In the genomic region with DNA sequence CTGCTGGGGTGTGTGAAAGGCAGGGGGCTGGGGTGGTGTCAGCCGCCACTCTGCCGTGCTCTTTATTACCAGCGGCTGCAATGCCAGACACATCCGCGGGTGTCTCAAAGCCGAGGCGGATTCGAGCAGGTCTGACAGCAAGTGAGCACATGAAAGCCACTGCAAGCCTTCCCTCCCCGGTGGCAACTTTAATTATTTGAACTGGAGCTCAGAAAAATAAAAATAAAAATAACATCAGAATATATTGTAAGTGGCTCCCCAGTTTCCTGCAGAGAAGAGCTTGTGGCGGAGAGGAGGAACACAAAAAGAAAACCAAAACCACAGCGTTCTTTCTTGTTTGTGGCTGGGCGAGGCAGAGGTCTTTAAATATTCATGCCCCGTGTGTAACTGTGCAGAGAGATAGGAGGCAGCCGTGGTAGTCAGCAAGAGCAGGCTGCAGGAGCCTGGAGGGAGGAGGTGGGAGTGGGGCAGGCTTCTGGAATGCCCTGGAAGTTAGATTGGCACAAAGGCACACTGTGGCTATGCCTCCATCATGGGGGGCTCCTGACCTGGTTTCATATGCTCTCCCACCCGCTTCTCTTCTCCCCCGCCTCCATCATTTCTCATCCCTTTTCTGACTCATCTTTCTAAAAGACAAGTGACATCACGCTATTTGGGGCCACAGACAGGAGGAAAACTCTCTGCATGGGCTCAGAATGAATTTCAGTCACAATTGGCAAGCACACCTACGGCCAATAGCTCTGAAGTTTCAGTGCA, we compare ENCODE assay signal across 8 cellular contexts.
DNase-seq lines count a peak whose midpoint lies in the region; ATAC-seq and TF ChIP-seq lines count a peak whose summit lies in the region.

No MANE protein-coding gene starts in this region.

- H3K4me3 ChIP-seq in A673 (ENCODE audit: low read depth, low read length, poor library complexity, severe bottlenecking): peak overlapping the region; percentile 35
- peak overlapping the region; percentile 16 for H3K4me3 ChIP-seq in astrocyte of the cerebellum (ENCODE audit: low read depth, low read length)
- H3K4me3 ChIP-seq in neural cell (ENCODE audit: low read length): peak overlapping the region; percentile 42
- H3K4me3 ChIP-seq in thoracic aorta: peak overlapping the region; percentile 47

- peak overlapping the region; percentile 57 for H3K4me3 Mint-ChIP-seq in T-helper 1 cell treated with Interleukin-12 subunit alpha and Interleukin-12 subunit beta and Interleukin-4 antibody, amounts not matched to agents 30 μg/mL and 1 μg/mL, for 36 hours

- H3K27me3 ChIP-seq in A673 (replicated peaks; ENCODE audit: insufficient read depth, low read depth, low read length, poor library complexity) (no peaks in the 10 kb centered on the region), neural cell (ENCODE audit: insufficient read depth, low read depth, low read length) (no peaks in the 10 kb centered on the region), thoracic aorta (replicated peaks; ENCODE audit: insufficient read depth) (no peaks in the 10 kb centered on the region)

- H3K4me2 ChIP-seq in neural cell (ENCODE audit: low read length): peak overlapping the region; percentile 59

- no peaks in the 10 kb centered on the region for H3K9me3 ChIP-seq in A673 (ENCODE audit: low read depth, low read length, poor library complexity, severe bottlenecking)
- H3K9me3 ChIP-seq in neural cell (ENCODE audit: low read length): no peaks in the 10 kb centered on the region
- no peaks in the 10 kb centered on the region for H3K9me3 ChIP-seq in thoracic aorta

- ATAC-seq in GM19023 (IDR thresholded peaks at IDR 0.05; ENCODE audit: unreplicated experiment): peak; percentile 72
- peak; percentile 58 for ATAC-seq in HG03139 (IDR thresholded peaks at IDR 0.05; ENCODE audit: unreplicated experiment)
- ATAC-seq in thoracic aorta (ENCODE audit: insufficient number of reproducible peaks, low FRiP score, low read depth): no peak

- H3K36me3 ChIP-seq in A673 (ENCODE audit: insufficient read depth, low read length, poor library complexity, severe bottlenecking): no peaks in the 10 kb centered on the region
- H3K36me3 ChIP-seq in neural cell (ENCODE audit: insufficient read depth, low read length): no peaks in the 10 kb centered on the region
- no peaks in the 10 kb centered on the region for H3K36me3 ChIP-seq in thoracic aorta

- H3F3A ChIP-seq in neural cell (ENCODE audit: insufficient read depth, low read length, poor library complexity, severe bottlenecking): peaks cover 10% of the 10 kb centered on the region

- DNase-seq in A673 (ENCODE audit: low spot score): peak; percentile 86
- DNase-seq in astrocyte of the cerebellum (ENCODE audit: low read depth): peak; percentile 32
- DNase-seq in thoracic aorta (ENCODE audit: low spot score): no peak
- no peak for DNase-seq in A172 (ENCODE audit: low spot score)

- H3K9me2 ChIP-seq in neural cell (ENCODE audit: insufficient read depth, low read length): no peaks in the 10 kb centered on the region

- peak; percentile 64 for TF ChIP-seq RAD21 in neural cell (conservative IDR thresholded peaks at IDR 0.05)

- peak; percentile 47 for TF ChIP-seq CTCF in A673 (conservative IDR thresholded peaks at IDR 0.05; ENCODE audit: low read depth, low read length)
- peak; percentile 40 for TF ChIP-seq CTCF in astrocyte of the cerebellum (IDR thresholded peaks at IDR 0.05; ENCODE audit: low read depth, low read length, missing control alignments)
- TF ChIP-seq CTCF in neural cell (IDR thresholded peaks at IDR 0.05; ENCODE audit: poor library complexity, severe bottlenecking): peak; percentile 63
- TF ChIP-seq CTCF in thoracic aorta (IDR thresholded peaks at IDR 0.05): no peak

- H3K4me1 ChIP-seq in A673 (ENCODE audit: insufficient read depth, low read length, poor library complexity, severe bottlenecking) (peaks cover 29% of the 10 kb centered on the region), thoracic aorta (ENCODE audit: control insufficient read depth in 1 of 2, low read depth in 2 of 2) (no peaks in the 10 kb centered on the region)

- POLR2A ChIA-PET in A673 (lab: Charles Lee; ENCODE audit: low non-redundant PET): interaction anchor here (0.7 kb wide), 1 partner anchor 86 kb away, joined by 3 read pairs; no protein-coding TSS in a partner anchor

- BruUV-seq in A673 (replicated peaks; lab: Mats Ljungman, UMichigan): no TSS peak

- H3K36me3 Mint-ChIP-seq in T-helper 1 cell treated with Interleukin-12 subunit alpha and Interleukin-12 subunit beta and Interleukin-4 antibody, amounts not matched to agents 30 μg/mL and 1 μg/mL, for 36 hours (ENCODE audit: low read depth): no peaks in the 10 kb centered on the region

- H3K4me1 Mint-ChIP-seq in T-helper 1 cell treated with Interleukin-12 subunit alpha and Interleukin-12 subunit beta and Interleukin-4 antibody, amounts not matched to agents 30 μg/mL and 1 μg/mL, for 36 hours (ENCODE audit: low read depth): peaks cover 50% of the 10 kb centered on the region

- no peaks in the 10 kb centered on the region for H3K9me3 Mint-ChIP-seq in T-helper 1 cell treated with Interleukin-12 subunit alpha and Interleukin-12 subunit beta and Interleukin-4 antibody, amounts not matched to agents 30 μg/mL and 1 μg/mL, for 36 hours

- H3K79me2 ChIP-seq in neural cell (replicated peaks; ENCODE audit: insufficient read depth, low read length): no peaks in the 10 kb centered on the region

- peak overlapping the region; percentile 56 for H3K9ac ChIP-seq in neural cell (ENCODE audit: low read length)

- intact Hi-C loops in A673 (cut with micrococcal nuclease; ENCODE audit: unreplicated experiment): no loop called here

- H3K27ac ChIP-seq in A673 (ENCODE audit: low read depth, low read length, poor library complexity, severe bottlenecking) (peak overlapping the region; percentile 29), neural cell (ENCODE audit: low read length) (peak overlapping the region; percentile 85), thoracic aorta (no peak overlapping the region)

- peak; percentile 68 for TF ChIP-seq EP300 in neural cell (conservative IDR thresholded peaks at IDR 0.05; ENCODE audit: poor library complexity, severe bottlenecking)

- CTCF ChIA-PET in A673 (lab: Charles Lee): no interaction called here

- peaks cover 20% of the 10 kb centered on the region for H3K27me3 Mint-ChIP-seq in T-helper 1 cell treated with Interleukin-12 subunit alpha and Interleukin-12 subunit beta and Interleukin-4 antibody, amounts not matched to agents 30 μg/mL and 1 μg/mL, for 36 hours (ENCODE audit: low read depth)

- peak overlapping the region; percentile 24 for H2AFZ ChIP-seq in neural cell (ENCODE audit: low read depth, low read length)

- H3K27ac Mint-ChIP-seq in T-helper 1 cell treated with Interleukin-12 subunit alpha and Interleukin-12 subunit beta and Interleukin-4 antibody, amounts not matched to agents 30 μg/mL and 1 μg/mL, for 36 hours: peak overlapping the region; percentile 81

- in situ Hi-C loops in astrocyte of the cerebellum (cut with HindIII; ENCODE audit: low sequenced_read_pairs): no loop called here

- no peaks in the 10 kb centered on the region for H4K20me1 ChIP-seq in neural cell (ENCODE audit: insufficient read depth)

TF ChIP-seq in neural cell, 6 proteins besides CTCF, POLR2A, EP300 and RAD21:
- TF ChIP-seq, protein P1, sequence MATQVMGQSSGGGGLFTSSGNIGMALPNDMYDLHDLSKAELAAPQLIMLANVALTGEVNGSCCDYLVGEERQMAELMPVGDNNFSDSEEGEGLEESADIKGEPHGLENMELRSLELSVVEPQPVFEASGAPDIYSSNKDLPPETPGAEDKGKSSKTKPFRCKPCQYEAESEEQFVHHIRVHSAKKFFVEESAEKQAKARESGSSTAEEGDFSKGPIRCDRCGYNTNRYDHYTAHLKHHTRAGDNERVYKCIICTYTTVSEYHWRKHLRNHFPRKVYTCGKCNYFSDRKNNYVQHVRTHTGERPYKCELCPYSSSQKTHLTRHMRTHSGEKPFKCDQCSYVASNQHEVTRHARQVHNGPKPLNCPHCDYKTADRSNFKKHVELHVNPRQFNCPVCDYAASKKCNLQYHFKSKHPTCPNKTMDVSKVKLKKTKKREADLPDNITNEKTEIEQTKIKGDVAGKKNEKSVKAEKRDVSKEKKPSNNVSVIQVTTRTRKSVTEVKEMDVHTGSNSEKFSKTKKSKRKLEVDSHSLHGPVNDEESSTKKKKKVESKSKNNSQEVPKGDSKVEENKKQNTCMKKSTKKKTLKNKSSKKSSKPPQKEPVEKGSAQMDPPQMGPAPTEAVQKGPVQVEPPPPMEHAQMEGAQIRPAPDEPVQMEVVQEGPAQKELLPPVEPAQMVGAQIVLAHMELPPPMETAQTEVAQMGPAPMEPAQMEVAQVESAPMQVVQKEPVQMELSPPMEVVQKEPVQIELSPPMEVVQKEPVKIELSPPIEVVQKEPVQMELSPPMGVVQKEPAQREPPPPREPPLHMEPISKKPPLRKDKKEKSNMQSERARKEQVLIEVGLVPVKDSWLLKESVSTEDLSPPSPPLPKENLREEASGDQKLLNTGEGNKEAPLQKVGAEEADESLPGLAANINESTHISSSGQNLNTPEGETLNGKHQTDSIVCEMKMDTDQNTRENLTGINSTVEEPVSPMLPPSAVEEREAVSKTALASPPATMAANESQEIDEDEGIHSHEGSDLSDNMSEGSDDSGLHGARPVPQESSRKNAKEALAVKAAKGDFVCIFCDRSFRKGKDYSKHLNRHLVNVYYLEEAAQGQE (IDR thresholded peaks at IDR 0.05; ENCODE audit: borderline replicate concordance): no peak
- TF ChIP-seq POLR2AphosphoS5 (IDR thresholded peaks at IDR 0.05) (peak; percentile 64), SMC3 (conservative IDR thresholded peaks at IDR 0.05; ENCODE audit: poor library complexity) (peak; percentile 52), TAF1 (IDR thresholded peaks at IDR 0.05; ENCODE audit: low read depth) (no peak), MXI1 (conservative IDR thresholded peaks at IDR 0.05; ENCODE audit: poor library complexity, severe bottlenecking) (no peak), EZH2 (IDR thresholded peaks at IDR 0.05; ENCODE audit: borderline replicate concordance, insufficient read depth, low read length, poor library complexity, severe bottlenecking) (no peak)
TF ChIP-seq in neural cell: peak in this region for 2.

Comparison
In these comparisons a context has a peak if more than half of its experiments do, and no peak if none do; other contexts are left out.
1. DNase-seq: peak in A673 (single experiment) and astrocyte of the cerebellum (single experiment); none in thoracic aorta (single experiment) and A172 (single experiment).
2. H3K27ac ChIP-seq: peak in A673 (single experiment) and neural cell (single experiment); none in thoracic aorta (0 of 2).
3. Peak in every context shown above with its lines, with median percentiles within 50 percentile points of each other: H3K4me3 ChIP-seq.